ENCODE assay signal across 8 cellular contexts in genomic region chr9:125749287-125749935, GRCh38. TPM values are rescaled to one million over a fixed set of nuclear protein-coding genes. Genes with fewer than 3 reads are reported as not detected.
DNase-seq lines count a peak whose midpoint lies in the region; ATAC-seq lines count a peak whose summit lies in the region.

No MANE protein-coding gene starts in this region.

- H3K9me3 ChIP-seq in iPS-20b (ENCODE audit: insufficient read depth, low read depth, low read length), result no peaks in the 10 kb centered on the region

- H3K27ac ChIP-seq in iPS-20b (ENCODE audit: low read length), result no peak overlapping the region

- peaks cover 53% of the 10 kb centered on the region; the same call in 1 of the 2 replicates for H3K4me1 ChIP-seq in iPS-20b (ENCODE audit: insufficient read depth, low read length)

- intact Hi-C loops in activated T-helper 1 cell treated with anti-CD3 and anti-CD28 coated beads, Interleukin-12 subunit alpha, Interleukin-12 subunit beta, Interleukin-2, Interleukin-4 antibody, amounts not matched to agents 30 ng/mL and 10 ng/mL and 1 ng/mL, durations not matched to agents 14 hours and 24 hours and 36 hours (cut with micrococcal nuclease), result loop anchor here (5.0 kb wide), 4 partner anchors 192 to 977 kb away; partner anchors contain the start of genes GAPVD1, NR6A1 and SCAI

- H3K27me3 ChIP-seq in iPS-20b (ENCODE audit: insufficient read depth, low read length), result peaks cover 12% of the 10 kb centered on the region

- H3K9me3 Mint-ChIP-seq in activated CD8-positive, alpha-beta memory T cell treated with anti-CD3 and anti-CD28 coated beads, Interleukin-2, amount 10 ng/mL, durations not matched to agents 7 days and 5 days (ENCODE audit: low read depth), result no peaks in the 10 kb centered on the region
- no peaks in the 10 kb centered on the region for H3K9me3 Mint-ChIP-seq in activated T-helper 1 cell treated with anti-CD3 and anti-CD28 coated beads, Interleukin-12 subunit alpha, Interleukin-12 subunit beta, Interleukin-2, Interleukin-4 antibody, amounts not matched to agents 30 ng/mL and 10 ng/mL and 1 ng/mL, durations not matched to agents 14 hours and 24 hours and 36 hours

- H3K36me3 Mint-ChIP-seq in activated CD8-positive, alpha-beta memory T cell treated with anti-CD3 and anti-CD28 coated beads, Interleukin-2, amount 10 ng/mL, durations not matched to agents 7 days and 5 days, result peaks cover 20% of the 10 kb centered on the region
- peaks cover 16% of the 10 kb centered on the region for H3K36me3 Mint-ChIP-seq in activated T-helper 1 cell treated with anti-CD3 and anti-CD28 coated beads, Interleukin-12 subunit alpha, Interleukin-12 subunit beta, Interleukin-2, Interleukin-4 antibody, amounts not matched to agents 30 ng/mL and 10 ng/mL and 1 ng/mL, durations not matched to agents 14 hours and 24 hours and 36 hours (ENCODE audit: low read depth)

- DNase-seq in activated CD8-positive, alpha-beta memory T cell treated with anti-CD3 and anti-CD28 coated beads, Interleukin-2, amount 10 ng/mL, durations not matched to agents 7 days and 5 days, result no peak
- no peak for DNase-seq in activated CD8-positive, alpha-beta memory T cell treated with anti-CD3 and anti-CD28 coated beads, Interleukin-2, amount 50 U/mL, for 4 hours
- DNase-seq in activated T-helper 1 cell treated with anti-CD3 and anti-CD28 coated beads, Interleukin-12 subunit alpha, Interleukin-12 subunit beta, Interleukin-2, Interleukin-4 antibody, amounts not matched to agents 30 ng/mL and 10 ng/mL and 1 ng/mL, durations not matched to agents 14 hours and 24 hours and 36 hours (ENCODE audit: low spot score), result no peak
- DNase-seq in superior temporal gyrus (ENCODE audit: extremely low spot score), result peak; percentile 28
- DNase-seq in ureter (ENCODE audit: low spot score), result no peak
- no peak for DNase-seq in putamen (ENCODE audit: low spot score)
- no peak for DNase-seq in NCI-H2227 (lab: John Stamatoyannopoulos, UW; ENCODE audit: unreplicated experiment)

- H3K36me3 ChIP-seq in iPS-20b (ENCODE audit: insufficient read depth, low read depth, low read length), result peaks cover 18% of the 10 kb centered on the region

- H3K4me3 ChIP-seq in iPS-20b (ENCODE audit: low read length), result peak overlapping the region; percentile 82

- H3K4me3 Mint-ChIP-seq in activated CD8-positive, alpha-beta memory T cell treated with anti-CD3 and anti-CD28 coated beads, Interleukin-2, amount 10 ng/mL, durations not matched to agents 7 days and 5 days, result peak overlapping the region; percentile 15
- H3K4me3 Mint-ChIP-seq in activated T-helper 1 cell treated with anti-CD3 and anti-CD28 coated beads, Interleukin-12 subunit alpha, Interleukin-12 subunit beta, Interleukin-2, Interleukin-4 antibody, amounts not matched to agents 30 ng/mL and 10 ng/mL and 1 ng/mL, durations not matched to agents 14 hours and 24 hours and 36 hours, result peak overlapping the region; percentile 90

- peaks cover 12% of the 10 kb centered on the region for H3K27me3 Mint-ChIP-seq in activated CD8-positive, alpha-beta memory T cell treated with anti-CD3 and anti-CD28 coated beads, Interleukin-2, amount 10 ng/mL, durations not matched to agents 7 days and 5 days
- H3K27me3 Mint-ChIP-seq in activated T-helper 1 cell treated with anti-CD3 and anti-CD28 coated beads, Interleukin-12 subunit alpha, Interleukin-12 subunit beta, Interleukin-2, Interleukin-4 antibody, amounts not matched to agents 30 ng/mL and 10 ng/mL and 1 ng/mL, durations not matched to agents 14 hours and 24 hours and 36 hours (ENCODE audit: insufficient read depth), result peaks cover 16% of the 10 kb centered on the region

- no peak overlapping the region for H3K27ac Mint-ChIP-seq in activated CD8-positive, alpha-beta memory T cell treated with anti-CD3 and anti-CD28 coated beads, Interleukin-2, amount 10 ng/mL, durations not matched to agents 7 days and 5 days
- H3K27ac Mint-ChIP-seq in activated T-helper 1 cell treated with anti-CD3 and anti-CD28 coated beads, Interleukin-12 subunit alpha, Interleukin-12 subunit beta, Interleukin-2, Interleukin-4 antibody, amounts not matched to agents 30 ng/mL and 10 ng/mL and 1 ng/mL, durations not matched to agents 14 hours and 24 hours and 36 hours, result peak overlapping the region; percentile 8

- peaks cover 26% of the 10 kb centered on the region for H3K4me1 Mint-ChIP-seq in activated CD8-positive, alpha-beta memory T cell treated with anti-CD3 and anti-CD28 coated beads, Interleukin-2, amount 10 ng/mL, durations not matched to agents 7 days and 5 days
- peaks cover 39% of the 10 kb centered on the region for H3K4me1 Mint-ChIP-seq in activated T-helper 1 cell treated with anti-CD3 and anti-CD28 coated beads, Interleukin-12 subunit alpha, Interleukin-12 subunit beta, Interleukin-2, Interleukin-4 antibody, amounts not matched to agents 30 ng/mL and 10 ng/mL and 1 ng/mL, durations not matched to agents 14 hours and 24 hours and 36 hours (ENCODE audit: low read depth)

- ATAC-seq in activated CD8-positive, alpha-beta memory T cell treated with anti-CD3 and anti-CD28 coated beads, Interleukin-2, amount 10 ng/mL, durations not matched to agents 7 days and 5 days, result no peak

- peak overlapping the region; percentile 85; the same call in 1 of the 2 replicates for H3K9ac ChIP-seq in iPS-20b (ENCODE audit: low read depth, low read length)

- CTCF ChIA-PET in activated CD8-positive, alpha-beta memory T cell treated with anti-CD3 and anti-CD28 coated beads, Interleukin-2, amount 10 ng/mL, durations not matched to agents 7 days and 5 days (lab: Charles Lee), result interaction anchor here (1.0 kb wide), 1 partner anchor 42 kb away, joined by 3 read pairs; the partner anchor contains the start of gene MAPKAP1

RNA-seq across cellular contexts. Expression of gene PBX3, which starts 2.2 kb away (rescaled TPM):
- total RNA-seq in activated CD8-positive, alpha-beta memory T cell treated with anti-CD3 and anti-CD28 coated beads, Interleukin-2, amount 10 ng/mL, durations not matched to agents 7 days and 5 days, result 10 to 100 TPM; 20.2 to 20.7 TPM
- 24.2 and 30.1 TPM in 2 replicates for total RNA-seq in activated T-helper 1 cell treated with anti-CD3 and anti-CD28 coated beads, Interleukin-12 subunit alpha, Interleukin-12 subunit beta, Interleukin-2, Interleukin-4 antibody, amounts not matched to agents 30 ng/mL and 10 ng/mL and 1 ng/mL, durations not matched to agents 14 hours and 24 hours and 36 hours
- 48.3 TPM for total RNA-seq in ureter

RNA-seq across cellular contexts. Expression of gene MAPKAP1, which starts 42.4 kb away (rescaled TPM):
- total RNA-seq in activated CD8-positive, alpha-beta memory T cell treated with anti-CD3 and anti-CD28 coated beads, Interleukin-2, amount 10 ng/mL, durations not matched to agents 7 days and 5 days, result 10 to 100 TPM; 53.2 to 59.4 TPM
- 103 and 108 TPM in 2 replicates for total RNA-seq in activated T-helper 1 cell treated with anti-CD3 and anti-CD28 coated beads, Interleukin-12 subunit alpha, Interleukin-12 subunit beta, Interleukin-2, Interleukin-4 antibody, amounts not matched to agents 30 ng/mL and 10 ng/mL and 1 ng/mL, durations not matched to agents 14 hours and 24 hours and 36 hours
- 80.0 TPM for total RNA-seq in ureter
